ENCODE assay signal across 1 cellular context in genomic region chr9:136840877-136841645, GRCh38.
TF ChIP-seq lines count a peak whose summit lies in the region.

No MANE protein-coding gene starts in this region.

TF ChIP-seq in HepG2, 621 proteins besides CTCF, POLR2A, EP300 and RAD21 (continued from another document):
- TF ChIP-seq TFAP4 (IDR thresholded peaks at IDR 0.05; ENCODE audit: borderline replicate concordance, low read depth) (peak; percentile 93; the same call in 1 of the 2 replicates), JARID2 (CRISPR knock-in tag; IDR thresholded peaks at IDR 0.05; ENCODE audit: insufficient replicate concordance) (no peak), ZBTB42 (CRISPR knock-in tag; IDR thresholded peaks at IDR 0.05) (0 out of 2 replicates have a peak, but pooled peaks have one; percentile 34), ETS1 (CRISPR knock-in tag; IDR thresholded peaks at IDR 0.05) (no peak), MXD3 (CRISPR knock-in tag; IDR thresholded peaks at IDR 0.05) (no peak), ZBTB39 (CRISPR knock-in tag; IDR thresholded peaks at IDR 0.05) (no peak), SOX13 (IDR thresholded peaks at IDR 0.05) (peak; percentile 25; the same call in 1 of the 2 replicates), SOX13 (CRISPR knock-in tag; conservative IDR thresholded peaks at IDR 0.05 in 1 of 2, IDR thresholded peaks at IDR 0.05 in 1 of 2) (no peak), SP4 (CRISPR knock-in tag; IDR thresholded peaks at IDR 0.05) (0 out of 2 replicates have a peak, but pooled peaks have one; percentile 33), ZNF326 (CRISPR knock-in tag; IDR thresholded peaks at IDR 0.05; ENCODE audit: borderline replicate concordance) (peak; percentile 89), GABPA (IDR thresholded peaks at IDR 0.05; ENCODE audit: low read depth, low read length) (no peak), GABPA (CRISPR knock-in tag; IDR thresholded peaks at IDR 0.05; ENCODE audit: low read depth) (no peak), ZNF431 (CRISPR knock-in tag; IDR thresholded peaks at IDR 0.05; ENCODE audit: borderline replicate concordance, low read depth) (no peak), GTF2F1 (IDR thresholded peaks at IDR 0.05; ENCODE audit: low read length) (no peak), MAFK (conservative IDR thresholded peaks at IDR 0.05 in 1 of 2, IDR thresholded peaks at IDR 0.05 in 1 of 2; ENCODE audit: low read length in 2 of 2) (no peak)
